21 cellular contexts compared by ENCODE assay signal in genomic region chr17:71224824-71225575, GRCh38.
A peak's percentile ranks its signal among the peaks of the same experiment; 100 is the strongest.
DNase-seq lines count a peak whose midpoint lies in the region; TF ChIP-seq lines count a peak whose summit lies in the region.
"Had no signal": no experiment of that assay in that cellular context is flagged by ENCODE, and none has a peak within 500 bp of the region (broad histone marks: within the 10 kb centered on the region; RNA-seq: fewer than 3 reads in every experiment).

No MANE protein-coding gene starts in this region.

- no peaks in the 10 kb centered on the region for H3K27me3 ChIP-seq in brain microvascular endothelial cell (replicated peaks)
- H3K27me3 ChIP-seq: upper lobe of left lung had no signal

- DNase-seq in COLO668 (lab: John Stamatoyannopoulos, UW; ENCODE audit: unreplicated experiment) (peak; percentile 1), M059J (ENCODE audit: low read depth) (peak; percentile 68), NCI-H748 treated with DMSO at 0.1 percent for 48 hours (lab: John Stamatoyannopoulos, UW) (peak; percentile 81), glomerular visceral epithelial cell (ENCODE audit: extremely low spot score) (peak; percentile 25), SKM-1 (lab: John Stamatoyannopoulos, UW; ENCODE audit: unreplicated experiment) (no peak), amniotic stem cell (lab: John Stamatoyannopoulos, UW) (no peak), brain microvascular endothelial cell (no peak), cortex of kidney (lab: John Stamatoyannopoulos, UW) (no peak)
- DNase-seq: ACHN; activated CD4-positive, alpha-beta T cell treated with anti-CD3 and anti-CD28 coated beads for 36 hours; activated CD8-positive, alpha-beta memory T cell treated with anti-CD3 and anti-CD28 coated beads, Interleukin-2, amount 50 U/mL, for 4 hours; activated naive CD4-positive, alpha-beta T cell; effector CD4-positive, alpha-beta T cell; GDM1; hypothalamus; left cardiac atrium; NCI-H1694; SIG-M5; stimulated activated naive B cell treated with anti-CD40 and anti-IgM and Interleukin-4, amounts not matched to agents 10 μg/mL and 1 μg/mL and 100 μg/mL, for 72 hours; upper lobe of left lung had no signal

- no peak overlapping the region for H3K4me3 ChIP-seq in brain microvascular endothelial cell (ENCODE audit: low read depth, low read length)
- H3K4me3 ChIP-seq: HAP-1, upper lobe of left lung had no signal

- no peak overlapping the region for H3K27ac ChIP-seq in brain microvascular endothelial cell
- H3K27ac ChIP-seq: upper lobe of left lung had no signal

- no peaks in the 10 kb centered on the region for H3K36me3 ChIP-seq in brain microvascular endothelial cell (replicated peaks)
- H3K36me3 ChIP-seq: HAP-1, upper lobe of left lung had no signal

- in situ Hi-C loops in brain microvascular endothelial cell (cut with HindIII; ENCODE audit: low pct_ligation_motif_present, low sequenced_read_pairs) = no loop called here

- TF ChIP-seq CTCF in brain microvascular endothelial cell (IDR thresholded peaks at IDR 0.05; ENCODE audit: low read depth, low read length, missing control alignments) = no peak

Comparison
In these comparisons a context has a peak if more than half of its experiments do, and no peak if none do; other contexts are left out.
1. DNase-seq: peak in COLO668 (single experiment), M059J (single experiment), NCI-H748 treated with DMSO at 0.1 percent for 48 hours (single experiment) and glomerular visceral epithelial cell (single experiment); none in SKM-1 (single experiment), amniotic stem cell (single experiment), brain microvascular endothelial cell (single experiment) and cortex of kidney (single experiment).